ENCODE assay signal across 31 cellular contexts in genomic region chr17:31449746-31450145, GRCh38.
"Had no signal": no experiment of that assay in that cellular context is flagged by ENCODE, and none has a peak within 500 bp of the region (broad histone marks: within the 10 kb centered on the region; RNA-seq: fewer than 3 reads in every experiment).

No MANE protein-coding gene starts in this region.

- H3K27me3 ChIP-seq: heart left ventricle, left lung, neutrophil, ovary, right atrium auricular region, right lobe of liver, stomach, testis, thyroid gland, transverse colon, uterus had no signal

- H3K27me3 Mint-ChIP-seq: progenitor cell of endocrine pancreas had no signal

- H3K9me3 Mint-ChIP-seq: immature natural killer cell; mesothelial cell of epicardium; naive B cell; nephron; neural crest cell; stimulated activated naive B cell treated with anti-CD40 and anti-IgM and Interleukin-4, amounts not matched to agents 10 μg/mL and 1 μg/mL and 100 μg/mL, for 72 hours had no signal

- H3K27ac Mint-ChIP-seq: mesothelial cell of epicardium, nephron had no signal

- H3K4me3 ChIP-seq: heart left ventricle, left lung, lower lobe of right lung, ovary, right atrium auricular region, right lobe of liver, smooth muscle cell, stomach, testis, thyroid gland, transverse colon, uterus had no signal

- FAIRE-seq: islet of Langerhans, kidney had no signal

- H3K36me3 Mint-ChIP-seq: immature natural killer cell; mesothelial cell of epicardium; naive B cell; stimulated activated naive B cell treated with anti-CD40 and anti-IgM and Interleukin-4, amounts not matched to agents 10 μg/mL and 1 μg/mL and 100 μg/mL, for 72 hours had no signal

- ATAC-seq: heart left ventricle; left colon; left lung; lower lobe of right lung; right lobe of liver; stimulated activated naive B cell treated with anti-CD40 and anti-IgM and Interleukin-4, amounts not matched to agents 10 μg/mL and 1 μg/mL and 100 μg/mL, for 72 hours; stimulated activated naive CD8-positive, alpha-beta T cell treated with anti-CD3 and anti-CD28 coated beads, Interleukin-15, Interleukin-2, amounts not matched to agents 100 U/mL and 50 U/mL, for 24 hours had no signal

- H3K4me1 Mint-ChIP-seq: immature natural killer cell, mesothelial cell of epicardium, neural crest cell had no signal

- DNase-seq: heart left ventricle; hypothalamus; immature natural killer cell; kidney; left colon; left lung; lower lobe of right lung; mammary epithelial cell; mesendoderm; naive B cell; ovary; right lobe of liver; stimulated activated CD4-positive, alpha-beta T cell treated with anti-CD3 and anti-CD28 coated beads, Interleukin-12 subunit alpha, Interleukin-12 subunit beta, amount 100 ng/mL, for 4 hours; stimulated activated CD4-positive, alpha-beta T cell treated with anti-CD3 and anti-CD28 coated beads, Interleukin-15, amount 100 ng/mL, for 24 hours; stimulated activated CD4-positive, alpha-beta T cell treated with anti-CD3 and anti-CD28 coated beads, Interleukin-2, amount 100 ng/mL, for 24 hours; stimulated activated CD4-positive, alpha-beta T cell treated with anti-CD3 and anti-CD28 coated beads, Interleukin-4, amount 100 ng/mL, for 1 hour; stimulated activated naive B cell treated with anti-CD40 and anti-IgM and Interleukin-4, amounts not matched to agents 10 μg/mL and 1 μg/mL and 100 μg/mL, for 72 hours; stimulated activated naive CD8-positive, alpha-beta T cell treated with anti-CD3 and anti-CD28 coated beads, Interleukin-15, Interleukin-2, amounts not matched to agents 100 U/mL and 50 U/mL, for 24 hours; stomach; testis; thyroid gland; transverse colon; uterus had no signal

- H3K36me3 ChIP-seq: heart left ventricle, left lung, lower lobe of right lung, neutrophil, ovary, right atrium auricular region, right lobe of liver, stomach, thyroid gland, transverse colon, uterus had no signal

- H3K4me3 Mint-ChIP-seq: immature natural killer cell; mesothelial cell of epicardium; naive B cell; nephron; neural crest cell; stimulated activated naive B cell treated with anti-CD40 and anti-IgM and Interleukin-4, amounts not matched to agents 10 μg/mL and 1 μg/mL and 100 μg/mL, for 72 hours had no signal
